ENCODE assay signal across 33 cellular contexts in the genomic region with DNA sequence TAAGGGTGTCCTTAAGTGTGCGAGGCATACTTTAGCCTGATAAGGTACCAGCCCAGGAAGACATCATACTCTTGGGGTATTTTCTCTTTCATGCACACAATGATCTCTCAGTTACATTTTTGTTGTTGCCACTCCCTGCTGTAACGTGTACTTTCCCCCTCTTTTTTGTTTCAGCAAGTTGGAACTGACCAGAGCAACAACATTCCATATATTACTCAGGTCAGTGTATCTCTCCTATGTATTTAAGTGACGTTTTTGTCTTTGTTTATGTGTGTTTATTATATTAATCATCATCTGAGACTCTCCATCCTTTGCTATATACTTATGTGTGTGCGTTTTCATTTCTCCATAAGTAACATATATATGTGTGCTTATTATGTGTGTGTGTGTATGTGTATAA.
"Had no signal": no experiment of that assay in that cellular context is flagged by ENCODE, and none has a peak within 500 bp of the region (broad histone marks: within the 10 kb centered on the region; RNA-seq: fewer than 3 reads in every experiment).

No MANE protein-coding gene starts in this region.

- H3K36me3 ChIP-seq: brain microvascular endothelial cell, MG63, Peyer's patch had no signal

- H3K27ac ChIP-seq: brain microvascular endothelial cell, Peyer's patch, VCaP had no signal

- H3K27me3 Mint-ChIP-seq: activated CD4-positive, alpha-beta memory T cell treated with anti-CD3 and anti-CD28 coated beads, Interleukin-2, amount 10 ng/mL, durations not matched to agents 7 days and 5 days; activated CD8-positive, alpha-beta memory T cell treated with anti-CD3 and anti-CD28 coated beads, Interleukin-2, amount 10 ng/mL, durations not matched to agents 7 days and 5 days; activated naive CD8-positive, alpha-beta T cell treated with anti-CD3 and anti-CD28 coated beads for 36 hours had no signal

- H3K4me3 ChIP-seq: MG63, Peyer's patch had no signal

- H3K9me3 ChIP-seq: MG63, Peyer's patch had no signal

- DNase-seq: activated CD4-positive, alpha-beta memory T cell treated with anti-CD3 and anti-CD28 coated beads, Interleukin-2, amount 10 ng/mL, durations not matched to agents 7 days and 5 days; activated CD4-positive, alpha-beta T cell treated with anti-CD3 and anti-CD28 coated beads for 1 hour; activated CD4-positive, alpha-beta T cell treated with anti-CD3 and anti-CD28 coated beads for 48 hours; activated CD4-positive, CD25-positive, alpha-beta regulatory T cell; activated CD8-positive, alpha-beta memory T cell treated with anti-CD3 and anti-CD28 coated beads for 24 hours; activated CD8-positive, alpha-beta memory T cell treated with anti-CD3 and anti-CD28 coated beads, Interleukin-2, amount 10 ng/mL, durations not matched to agents 7 days and 5 days; activated CD8-positive, alpha-beta memory T cell treated with anti-CD3 and anti-CD28 coated beads, Interleukin-2, amount 50 U/mL, for 48 hours; activated effector memory CD4-positive, alpha-beta T cell treated with Interleukin-2 at 50 U/mL for 16 hours; activated naive CD4-positive, alpha-beta T cell; activated naive CD4-positive, alpha-beta T cell treated with anti-CD3 and anti-CD28 coated beads, Interleukin-2, amount 50 U/mL, for 16 hours; activated naive CD8-positive, alpha-beta T cell treated with anti-CD3 and anti-CD28 coated beads for 36 hours; activated T-cell treated with anti-CD3 and anti-CD28 coated beads, Interleukin-2, amount 50 U/mL, for 48 hours; amniotic stem cell; aorta; brain microvascular endothelial cell; Kasumi-1; MG63; NCI-H1048; NCI-H1105 treated with DMSO at 0.1 percent for 48 hours; NCI-H1436; NCI-H1694; NCI-H1930; NCI-H2081 treated with DMSO at 0.1 percent for 48 hours; NCI-H345; NCI-H524 treated with DMSO at 0.1 percent for 48 hours; Peyer's patch; Right ventricle myocardium superior; RPMI8226; SW 1271; T-helper 1 cell; T-helper 2 cell; T-helper 9 cell had no signal

- H3K27ac Mint-ChIP-seq: activated CD4-positive, alpha-beta memory T cell treated with anti-CD3 and anti-CD28 coated beads, Interleukin-2, amount 10 ng/mL, durations not matched to agents 7 days and 5 days had no signal

- H3K4me3 Mint-ChIP-seq: activated CD4-positive, alpha-beta memory T cell treated with anti-CD3 and anti-CD28 coated beads, Interleukin-2, amount 10 ng/mL, durations not matched to agents 7 days and 5 days; activated CD8-positive, alpha-beta memory T cell treated with anti-CD3 and anti-CD28 coated beads, Interleukin-2, amount 10 ng/mL, durations not matched to agents 7 days and 5 days; activated naive CD8-positive, alpha-beta T cell treated with anti-CD3 and anti-CD28 coated beads for 36 hours had no signal

- H3K9me3 Mint-ChIP-seq: activated CD4-positive, alpha-beta memory T cell treated with anti-CD3 and anti-CD28 coated beads, Interleukin-2, amount 10 ng/mL, durations not matched to agents 7 days and 5 days; activated naive CD8-positive, alpha-beta T cell treated with anti-CD3 and anti-CD28 coated beads for 36 hours had no signal

- H3K36me3 Mint-ChIP-seq: activated CD8-positive, alpha-beta memory T cell treated with anti-CD3 and anti-CD28 coated beads, Interleukin-2, amount 10 ng/mL, durations not matched to agents 7 days and 5 days; activated naive CD8-positive, alpha-beta T cell treated with anti-CD3 and anti-CD28 coated beads for 36 hours had no signal

- H3K4me1 ChIP-seq: Peyer's patch had no signal

- H3K27me3 ChIP-seq: brain microvascular endothelial cell, MG63, Peyer's patch had no signal
